ENCODE assay signal across 14 cellular contexts in the genomic region with DNA sequence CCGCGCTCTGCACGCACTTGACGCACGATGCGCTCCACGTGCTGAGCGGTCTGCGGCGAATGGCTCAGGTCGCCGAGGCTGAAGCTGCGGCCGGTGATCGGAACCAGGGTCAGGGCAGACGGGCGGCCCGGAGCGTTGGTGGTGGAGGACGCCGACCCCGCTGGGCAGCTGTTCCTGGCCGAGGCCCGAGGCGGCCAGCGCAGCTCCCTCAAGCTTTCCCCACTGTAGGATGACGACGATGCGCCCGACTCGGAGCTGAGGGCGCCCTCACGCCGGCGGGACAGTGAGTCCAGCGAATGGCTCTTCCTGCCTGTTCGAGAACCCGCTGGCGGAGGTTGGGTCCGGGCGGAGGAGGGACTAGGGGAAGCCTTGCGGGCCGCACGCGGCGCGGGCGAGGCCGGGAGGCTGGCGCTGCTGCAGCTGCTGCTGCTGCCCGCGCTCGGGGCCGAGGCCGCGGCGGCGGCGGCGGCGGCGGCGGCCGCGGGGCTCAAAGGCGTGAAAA. TPM values are rescaled to one million over a fixed set of nuclear protein-coding genes. Genes with fewer than 3 reads are reported as not detected.
A peak's percentile ranks its signal among the peaks of the same experiment; 100 is the strongest.
DNase-seq lines count a peak whose midpoint lies in the region; ATAC-seq and TF ChIP-seq lines count a peak whose summit lies in the region.
"Had no signal": no experiment of that assay in that cellular context is flagged by ENCODE, and none has a peak within 500 bp of the region (broad histone marks: within the 10 kb centered on the region; RNA-seq: fewer than 3 reads in every experiment).

No MANE protein-coding gene starts in this region.

- H3K9me3 ChIP-seq in A673 (ENCODE audit: low read depth, low read length, poor library complexity, severe bottlenecking) (no peaks in the 10 kb centered on the region), mammary epithelial cell (replicated peaks; ENCODE audit: insufficient read depth, low read length) (no peaks in the 10 kb centered on the region)
- H3K9me3 ChIP-seq: SJCRH30 had no signal

- in situ Hi-C loops in mammary epithelial cell (cut with MboI; ENCODE audit: low sequenced_read_pairs in 2 of 2): no loop called here

- no peak for ATAC-seq in HG03571 (IDR thresholded peaks at IDR 0.05; ENCODE audit: unreplicated experiment)

- peaks cover 21% of the 10 kb centered on the region for H3K4me1 ChIP-seq in A673 (ENCODE audit: insufficient read depth, low read length, poor library complexity, severe bottlenecking)
- peaks cover 12% of the 10 kb centered on the region for H3K4me1 ChIP-seq in mammary epithelial cell (ENCODE audit: insufficient read depth, low read length)
- peaks cover 6% of the 10 kb centered on the region for H3K4me1 ChIP-seq in rectal smooth muscle tissue (ENCODE audit: control insufficient read depth, insufficient read depth, low read length)

- peaks cover 95% of the 10 kb centered on the region for H3K27me3 ChIP-seq in A673 (replicated peaks; ENCODE audit: insufficient read depth, low read depth, low read length, poor library complexity)
- peaks cover 37% of the 10 kb centered on the region for H3K27me3 ChIP-seq in mammary epithelial cell (ENCODE audit: insufficient read depth, low read length)
- H3K27me3 ChIP-seq in rectal smooth muscle tissue (ENCODE audit: control insufficient read depth, insufficient read depth, low read length): peaks cover 41% of the 10 kb centered on the region
- H3K27me3 ChIP-seq: SJCRH30 had no signal

- intact Hi-C loops in A673 (cut with micrococcal nuclease; ENCODE audit: unreplicated experiment): no loop called here
- intact Hi-C loops in mammary epithelial cell (cut with micrococcal nuclease): no loop called here

- dilution Hi-C loops in mammary epithelial cell (cut with HindIII; ENCODE audit: low sequenced_read_pairs): no loop called here

- H3K9ac ChIP-seq in mammary epithelial cell (ENCODE audit: insufficient read depth, low read length) (no peak overlapping the region), rectal smooth muscle tissue (ENCODE audit: low read length) (no peak overlapping the region)

- no peak for TF ChIP-seq CTCF in A673 (conservative IDR thresholded peaks at IDR 0.05; ENCODE audit: low read depth, low read length)
- no peak for TF ChIP-seq CTCF in mammary epithelial cell (conservative IDR thresholded peaks at IDR 0.05 in 1 of 2, IDR thresholded peaks at IDR 0.05 in 1 of 2; ENCODE audit: extremely low read depth in 1 of 2, insufficient read depth in 1 of 2, low read depth in 1 of 2, low read length in 2 of 2)

- POLR2A ChIA-PET in A673 (lab: Charles Lee; ENCODE audit: low non-redundant PET): no interaction called here

- DNase-seq in A673 (ENCODE audit: low spot score) (peak; percentile 27), GM03348 (ENCODE audit: low spot score) (peak; percentile 19), mammary epithelial cell (no peak), NAMALWA (ENCODE audit: low spot score) (no peak), NCI-H82 (lab: John Stamatoyannopoulos, UW) (no peak)
- DNase-seq in effector CD8-positive, alpha-beta T cell (lab: John Stamatoyannopoulos, UW): no peak
- DNase-seq: activated CD8-positive, alpha-beta T cell treated with anti-CD3 and anti-CD28 coated beads, Interleukin-2, amount 10 ng/mL, durations not matched to agents 7 days and 5 days; DMS 273 treated with DMSO at 0.1 percent for 48 hours; midbrain; stimulated activated naive CD4-positive, alpha-beta T cell had no signal

- CTCF ChIA-PET in A673 (lab: Charles Lee) (interaction anchor here (0.6 to 2.8 kb wide), 3 partner anchors 24 to 290 kb away, joined by 3 to 17 read pairs (median 5); no protein-coding TSS in a partner anchor), mammary epithelial cell (lab: Charles Lee; ENCODE audit: low non-redundant PET) (no interaction called here)

- H3K79me2 ChIP-seq in mammary epithelial cell (ENCODE audit: insufficient read depth, low read length): no peaks in the 10 kb centered on the region

- BruUV-seq in A673 (replicated peaks; lab: Mats Ljungman, UMichigan) (no TSS peak), mammary epithelial cell (replicated peaks; lab: Mats Ljungman, UMichigan) (no TSS peak)

- peaks cover 6% of the 10 kb centered on the region for H4K20me1 ChIP-seq in mammary epithelial cell (ENCODE audit: insufficient read depth, low read length)

- H2AFZ ChIP-seq in mammary epithelial cell (ENCODE audit: low read depth, low read length): no peak overlapping the region

- H3K4me3 ChIP-seq in A673 (ENCODE audit: low read depth, low read length, poor library complexity, severe bottlenecking): peak overlapping the region; percentile 38
- no peak overlapping the region for H3K4me3 ChIP-seq in mammary epithelial cell (replicated peaks in 1 of 3; ENCODE audit: insufficient read depth in 1 of 3, low read depth in 2 of 3, low read length in 3 of 3)
- peak overlapping the region; percentile 61 for H3K4me3 ChIP-seq in rectal smooth muscle tissue (ENCODE audit: low read length)

- H3K27ac ChIP-seq in A673 (ENCODE audit: low read depth, low read length, poor library complexity, severe bottlenecking) (no peak overlapping the region), mammary epithelial cell (ENCODE audit: insufficient read depth, low read depth, low read length) (no peak overlapping the region), rectal smooth muscle tissue (ENCODE audit: low read depth, low read length) (no peak overlapping the region)
- H3K27ac ChIP-seq: SJCRH30 had no signal

- no peaks in the 10 kb centered on the region for H3K36me3 ChIP-seq in A673 (ENCODE audit: insufficient read depth, low read length, poor library complexity, severe bottlenecking)
- H3K36me3 ChIP-seq in mammary epithelial cell (ENCODE audit: insufficient read depth, low read length): no peaks in the 10 kb centered on the region
- H3K36me3 ChIP-seq in rectal smooth muscle tissue (ENCODE audit: control insufficient read depth, insufficient read depth, low read length): no peaks in the 10 kb centered on the region
- H3K36me3 ChIP-seq: SJCRH30 had no signal

- peak overlapping the region; percentile 65 for H3K4me2 ChIP-seq in mammary epithelial cell (ENCODE audit: insufficient read depth, low read depth, low read length)

- WGBS in mammary epithelial cell (ENCODE audit: low coverage, missing lambda C conversion rate): no CpG with 5 or more reads among the region's 66 CpGs

RNA-seq across cellular contexts. Expression of gene CCDC177, which starts 2.0 kb away (rescaled TPM):
- total RNA-seq in A673 (2021) (0.09 TPM in 1 of 2 replicates, not detected in the other), mammary epithelial cell (not detected)
- not detected for polyA plus RNA-seq in mammary epithelial cell
- not detected for polyA minus RNA-seq in mammary epithelial cell
- total RNA-seq: activated CD8-positive, alpha-beta T cell treated with anti-CD3 and anti-CD28 coated beads, Interleukin-2, amount 10 ng/mL, durations not matched to agents 7 days and 5 days; bronchial epithelial cell had no signal

RNA-seq across cellular contexts. Expression of gene SUSD6, which starts 38.7 kb away (rescaled TPM):
- total RNA-seq in A673 (2021) (9.2 and 13.1 TPM in 2 replicates), mammary epithelial cell (10 to 100 TPM; 34.8 to 45.6 TPM)
- 17.1 TPM for polyA plus RNA-seq in mammary epithelial cell
- 41.4 TPM for polyA minus RNA-seq in mammary epithelial cell

Comparison
In these comparisons a context has a peak if more than half of its experiments do, and no peak if none do; other contexts are left out.
1. DNase-seq: peak in A673 (single experiment) and GM03348 (single experiment); none in mammary epithelial cell (single experiment), NAMALWA (single experiment), NCI-H82 (single experiment) and effector CD8-positive, alpha-beta T cell (single experiment).
2. H3K4me3 ChIP-seq: peak in A673 (single experiment) and rectal smooth muscle tissue (single experiment); none in mammary epithelial cell (0 of 3).